10 cellular contexts compared by ENCODE assay signal in the genomic region with DNA sequence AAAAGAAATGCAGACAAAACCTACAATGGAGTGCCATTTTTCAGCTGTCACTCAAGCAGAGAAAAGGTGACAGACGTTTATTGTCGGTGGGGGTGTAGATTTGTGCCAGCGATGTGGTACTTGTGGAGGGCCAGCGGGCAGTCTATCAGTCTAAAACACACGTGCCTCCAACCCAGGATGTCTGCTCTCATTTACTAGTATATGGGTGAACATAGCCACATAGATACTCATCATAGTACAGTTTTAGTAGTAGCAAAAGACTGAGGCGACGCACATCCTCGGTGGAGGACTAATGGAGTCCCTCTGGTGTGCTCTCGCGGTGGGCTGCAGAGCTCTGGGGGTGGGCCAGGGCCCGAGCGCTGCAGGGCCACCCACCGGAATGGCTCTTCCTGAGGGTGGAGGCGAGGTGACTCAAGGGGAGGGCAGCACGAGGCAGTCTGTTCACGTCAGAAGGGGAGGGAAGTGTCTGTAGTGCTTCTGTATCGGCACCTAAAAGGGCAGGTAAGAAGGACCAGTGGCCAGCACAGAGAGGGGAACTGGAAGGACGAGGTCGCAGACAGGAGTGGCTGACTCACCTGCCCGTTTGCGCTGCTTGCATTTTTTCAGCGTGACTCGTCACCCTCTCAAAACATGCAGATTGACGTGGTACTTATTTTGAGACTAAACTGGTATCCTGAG. TPM values are rescaled to one million over a fixed set of nuclear protein-coding genes. Genes with fewer than 3 reads are reported as not detected.
DNase-seq lines count a peak whose midpoint lies in the region; ATAC-seq and TF ChIP-seq lines count a peak whose summit lies in the region.
"Had no signal": no experiment of that assay in that cellular context is flagged by ENCODE, and none has a peak within 500 bp of the region (broad histone marks: within the 10 kb centered on the region; RNA-seq: fewer than 3 reads in every experiment).

No MANE protein-coding gene starts in this region.

- intact Hi-C loops in mammary epithelial cell (cut with micrococcal nuclease), result no loop called here

- no peaks in the 10 kb centered on the region for H3K27me3 ChIP-seq in ACC112 (ENCODE audit: insufficient read depth, low read length)
- H3K27me3 ChIP-seq in HUES6 (ENCODE audit: control insufficient read depth, insufficient read depth, low read length), result no peaks in the 10 kb centered on the region
- no peaks in the 10 kb centered on the region for H3K27me3 ChIP-seq in mammary epithelial cell (ENCODE audit: insufficient read depth, low read length)
- no peaks in the 10 kb centered on the region for H3K27me3 ChIP-seq in HAP-1 (ENCODE audit: low read depth)
- H3K27me3 ChIP-seq: tibial nerve had no signal

- no peak for ATAC-seq in GM19455 (IDR thresholded peaks at IDR 0.05; ENCODE audit: unreplicated experiment)
- ATAC-seq: activated CD8-positive, alpha-beta memory T cell treated with anti-CD3 and anti-CD28 coated beads, Interleukin-2, amount 10 ng/mL, durations not matched to agents 7 days and 5 days had no signal

- peaks cover 7% of the 10 kb centered on the region for H3K9me3 ChIP-seq in HUES6 (ENCODE audit: control insufficient read depth, insufficient read depth, low read depth, low read length)
- H3K9me3 ChIP-seq in mammary epithelial cell (replicated peaks; ENCODE audit: insufficient read depth, low read length), result no peaks in the 10 kb centered on the region
- H3K9me3 ChIP-seq in HAP-1, result no peaks in the 10 kb centered on the region
- H3K9me3 ChIP-seq: tibial nerve had no signal

- dilution Hi-C loops in mammary epithelial cell (cut with HindIII; ENCODE audit: low sequenced_read_pairs), result no loop called here

- CTCF ChIA-PET in mammary epithelial cell (lab: Charles Lee; ENCODE audit: low non-redundant PET), result no interaction called here

- DNase-seq in mammary epithelial cell, result peak; percentile 94
- DNase-seq in kidney tubule cell (ENCODE audit: low spot score), result peak; percentile 93
- DNase-seq in HAP-1 (ENCODE audit: low spot score in 2 of 2), result no peak
- DNase-seq in ecto neural progenitor cell (ENCODE audit: low spot score), result no peak
- no peak for DNase-seq in stimulated activated CD4-positive, alpha-beta T cell treated with anti-CD3 and anti-CD28 coated beads, Interleukin-4, amount 100 ng/mL, for 1 hour
- DNase-seq: activated CD8-positive, alpha-beta memory T cell treated with anti-CD3 and anti-CD28 coated beads, Interleukin-2, amount 10 ng/mL, durations not matched to agents 7 days and 5 days had no signal

- no peak overlapping the region for H2AFZ ChIP-seq in ACC112 (ENCODE audit: low read length, unreplicated experiment)
- no peak overlapping the region for H2AFZ ChIP-seq in mammary epithelial cell (ENCODE audit: low read depth, low read length)

- no peak for TF ChIP-seq CTCF in mammary epithelial cell (conservative IDR thresholded peaks at IDR 0.05 in 1 of 2, IDR thresholded peaks at IDR 0.05 in 1 of 2; ENCODE audit: extremely low read depth in 1 of 2, insufficient read depth in 1 of 2, low read depth in 1 of 2, low read length in 2 of 2)

- H3K79me2 ChIP-seq in ACC112 (ENCODE audit: control insufficient read depth, insufficient read depth, low read length, unreplicated experiment), result peaks cover 2% of the 10 kb centered on the region
- H3K79me2 ChIP-seq in mammary epithelial cell (ENCODE audit: insufficient read depth, low read length), result peaks cover 22% of the 10 kb centered on the region

- no peaks in the 10 kb centered on the region for H4K20me1 ChIP-seq in mammary epithelial cell (ENCODE audit: insufficient read depth, low read length)

- peak overlapping the region; percentile 20 for H3K9ac ChIP-seq in HUES6 (ENCODE audit: low read length)
- H3K9ac ChIP-seq in mammary epithelial cell (ENCODE audit: insufficient read depth, low read length), result no peak overlapping the region

- H3K4me1 ChIP-seq in ACC112 (ENCODE audit: control insufficient read depth, insufficient read depth, low read length, unreplicated experiment) (peaks cover 8% of the 10 kb centered on the region), HUES6 (ENCODE audit: control insufficient read depth, insufficient read depth, low read length) (peaks cover 11% of the 10 kb centered on the region), mammary epithelial cell (ENCODE audit: insufficient read depth, low read length) (peaks cover 17% of the 10 kb centered on the region), HAP-1 (no peaks in the 10 kb centered on the region)

- H3K27ac ChIP-seq in ACC112 (ENCODE audit: low read depth, low read length), result peak overlapping the region; percentile 59
- H3K27ac ChIP-seq in HUES6 (ENCODE audit: low read depth, low read length), result peak overlapping the region; percentile 10; the same call in 1 of the 2 replicates
- H3K27ac ChIP-seq in mammary epithelial cell (ENCODE audit: insufficient read depth, low read depth, low read length), result peak overlapping the region; percentile 67

- H3K4me3 ChIP-seq in ACC112 (ENCODE audit: low read depth, low read length), result no peak overlapping the region
- 0 out of 2 replicates have a peak overlapping the region, but pooled peaks have one; percentile 8 for H3K4me3 ChIP-seq in HUES6 (ENCODE audit: low read depth, low read length)
- no peak overlapping the region for H3K4me3 ChIP-seq in mammary epithelial cell (replicated peaks in 1 of 3; ENCODE audit: insufficient read depth in 1 of 3, low read depth in 2 of 3, low read length in 3 of 3)
- no peak overlapping the region for H3K4me3 ChIP-seq in HAP-1
- H3K4me3 ChIP-seq: tibial nerve had no signal

- in situ Hi-C loops in mammary epithelial cell (cut with MboI; ENCODE audit: low sequenced_read_pairs in 2 of 2) (no loop called here), HAP-1 (cut with MboI; ENCODE audit: low sequenced_read_pairs) (no loop called here)

- BruUV-seq in mammary epithelial cell (replicated peaks; lab: Mats Ljungman, UMichigan), result no TSS peak

- 62% methylated on average over 19 of the region's 24 CpGs for WGBS in mammary epithelial cell (ENCODE audit: low coverage, missing lambda C conversion rate)

- H3K36me3 ChIP-seq in ACC112 (ENCODE audit: insufficient read depth, low read length) (peaks cover 13% of the 10 kb centered on the region), HUES6 (ENCODE audit: control insufficient read depth, insufficient read depth, low read length) (peaks cover 80% of the 10 kb centered on the region), mammary epithelial cell (ENCODE audit: insufficient read depth, low read length) (peaks cover 16% of the 10 kb centered on the region), HAP-1 (replicated peaks) (peaks cover 48% of the 10 kb centered on the region)

- peak overlapping the region; percentile 85 for H3K4me2 ChIP-seq in mammary epithelial cell (ENCODE audit: insufficient read depth, low read depth, low read length)

RNA-seq across cellular contexts. Expression of a gene that starts 26.1 kb away (rescaled TPM):
- total RNA-seq in mammary epithelial cell, result 10 to 100 TPM; 19.8 to 41.6 TPM
- polyA plus RNA-seq in mammary epithelial cell, result 10.0 TPM
- polyA minus RNA-seq in mammary epithelial cell, result 19.1 TPM

Comparison
In these comparisons a context has a peak if more than half of its experiments do, and no peak if none do; other contexts are left out.
1. H3K27ac ChIP-seq: peak in every context shown above with its lines; median percentile 67 in mammary epithelial cell; 59 in ACC112; 10 in HUES6.
2. DNase-seq: peak in mammary epithelial cell (single experiment) and kidney tubule cell (single experiment); none in HAP-1 (0 of 2), ecto neural progenitor cell (single experiment) and stimulated activated CD4-positive, alpha-beta T cell treated with anti-CD3 and anti-CD28 coated beads, Interleukin-4, amount 100 ng/mL, for 1 hour (single experiment).